In the genomic region with DNA sequence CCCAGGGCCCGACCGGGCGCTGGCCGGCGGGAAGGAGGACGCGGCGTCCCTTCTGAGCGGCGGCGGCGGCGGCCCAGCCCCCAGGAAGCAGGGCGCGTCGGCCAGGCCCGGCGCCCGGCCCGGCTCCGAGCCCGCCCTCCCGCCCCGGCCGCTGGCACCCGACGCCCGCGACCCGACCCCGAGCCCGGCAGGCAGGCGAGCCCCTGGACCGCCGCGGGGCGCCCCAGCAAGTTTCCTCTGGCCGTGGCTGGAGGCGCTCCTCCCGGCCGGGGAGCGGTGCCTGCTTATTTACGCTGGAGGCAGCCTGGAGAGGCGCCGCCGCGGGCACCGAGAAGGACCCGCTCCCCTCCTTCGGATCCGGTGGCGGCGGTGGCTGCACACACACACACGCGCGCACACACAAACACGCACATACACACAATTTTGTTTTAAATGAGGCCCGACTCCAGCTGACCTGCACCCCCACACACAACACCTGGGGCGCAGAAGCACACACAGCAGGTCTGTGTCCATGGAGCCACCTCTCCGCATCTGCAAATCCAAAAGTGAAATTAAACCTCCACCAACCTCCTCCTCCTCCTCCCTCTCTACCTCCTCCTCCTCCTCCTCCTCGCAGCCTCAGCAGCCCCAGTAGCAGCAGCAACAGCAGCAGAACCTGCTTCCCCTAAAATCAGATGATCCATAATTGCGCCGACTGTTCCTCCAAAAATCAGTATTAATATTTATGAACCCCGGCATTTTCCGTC, we compare ENCODE assay signal across 8 cellular contexts. TPM values are rescaled to one million over a fixed set of nuclear protein-coding genes. Genes with fewer than 3 reads are reported as not detected.
DNase-seq lines count a peak whose midpoint lies in the region; ATAC-seq, FAIRE-seq and TF ChIP-seq lines count a peak whose summit lies in the region.

No MANE protein-coding gene starts in this region.

- peaks cover 4% of the 10 kb centered on the region for H3K36me3 ChIP-seq in mucosa of descending colon (ENCODE audit: low read depth)

- TF ChIP-seq POLR2A in NB4 (IDR thresholded peaks at IDR 0.05; ENCODE audit: extremely low read depth, insufficient read length): no peak

- peaks cover 17% of the 10 kb centered on the region for H3K4me1 ChIP-seq in mucosa of descending colon (ENCODE audit: low read depth)

- no peaks in the 10 kb centered on the region for H3K9me3 ChIP-seq in mucosa of descending colon

- peak overlapping the region; percentile 97 for H3K4me3 ChIP-seq in NB4 (ENCODE audit: low read depth, low read length)
- H3K4me3 ChIP-seq in mucosa of descending colon: peak overlapping the region; percentile 91

- peak; percentile 22 for ATAC-seq in mucosa of descending colon
- ATAC-seq in stimulated activated naive CD8-positive, alpha-beta T cell treated with anti-CD3 and anti-CD28 coated beads, Interleukin-15, amount 100 ng/mL, for 72 hours: peak; percentile 29

- peaks cover 47% of the 10 kb centered on the region for H3K4me1 Mint-ChIP-seq in endothelial cell (ENCODE audit: unreplicated experiment)
- peaks cover 62% of the 10 kb centered on the region for H3K4me1 Mint-ChIP-seq in stimulated activated naive CD8-positive, alpha-beta T cell treated with anti-CD3 and anti-CD28 coated beads, Interleukin-15, amount 100 ng/mL, for 72 hours

- FAIRE-seq in GM19239 (lab: Jason Lieb, UNC): no peak

- H3K9me3 Mint-ChIP-seq in endothelial cell (ENCODE audit: unreplicated experiment): no peaks in the 10 kb centered on the region
- H3K9me3 Mint-ChIP-seq in stimulated activated naive CD8-positive, alpha-beta T cell treated with anti-CD3 and anti-CD28 coated beads, Interleukin-15, amount 100 ng/mL, for 72 hours: no peaks in the 10 kb centered on the region

- peaks cover 9% of the 10 kb centered on the region for H3K36me3 Mint-ChIP-seq in endothelial cell (ENCODE audit: low read depth, unreplicated experiment)

- TF ChIP-seq CTCF in NB4 (IDR thresholded peaks at IDR 0.05; ENCODE audit: low read depth, low read length) (no peak), endothelial cell (IDR thresholded peaks at IDR 0.05; ENCODE audit: unreplicated experiment) (no peak), mucosa of descending colon (IDR thresholded peaks at IDR 0.05) (no peak)

- peak overlapping the region; percentile 100 for H3K27ac Mint-ChIP-seq in endothelial cell (ENCODE audit: unreplicated experiment)
- peak overlapping the region; percentile 98 to 99 for H3K27ac Mint-ChIP-seq in stimulated activated naive CD8-positive, alpha-beta T cell treated with anti-CD3 and anti-CD28 coated beads, Interleukin-15, amount 100 ng/mL, for 72 hours

- peak overlapping the region; percentile 100 for H3K4me3 Mint-ChIP-seq in endothelial cell (ENCODE audit: unreplicated experiment)
- peak overlapping the region; percentile 97 to 99 for H3K4me3 Mint-ChIP-seq in stimulated activated naive CD8-positive, alpha-beta T cell treated with anti-CD3 and anti-CD28 coated beads, Interleukin-15, amount 100 ng/mL, for 72 hours

- H3K27me3 Mint-ChIP-seq in endothelial cell (ENCODE audit: unreplicated experiment): peaks cover 29% of the 10 kb centered on the region
- no peaks in the 10 kb centered on the region for H3K27me3 Mint-ChIP-seq in stimulated activated naive CD8-positive, alpha-beta T cell treated with anti-CD3 and anti-CD28 coated beads, Interleukin-15, amount 100 ng/mL, for 72 hours

- DNase-seq in Ammon's horn (ENCODE audit: low spot score): peak; percentile 46
- peak; percentile 55 for DNase-seq in GM19239 (ENCODE audit: insufficient read length, low spot score)
- peak; percentile 67 for DNase-seq in NB4 (ENCODE audit: low read depth)
- peak; percentile 45 for DNase-seq in activated CD8-positive, alpha-beta memory T cell treated with anti-CD3 and anti-CD28 coated beads, Interleukin-2, amount 50 U/mL, for 4 hours
- peak; percentile 48 for DNase-seq in endothelial cell (ENCODE audit: low spot score)
- DNase-seq in mucosa of descending colon: peak; percentile 60 to 76 (median 68)
- peak; percentile 40 to 58 for DNase-seq in stimulated activated naive CD8-positive, alpha-beta T cell treated with anti-CD3 and anti-CD28 coated beads, Interleukin-15, amount 100 ng/mL, for 72 hours
- DNase-seq in NCI-H1694 treated with DMSO at 0.1 percent for 48 hours (lab: John Stamatoyannopoulos, UW): no peak

- intact Hi-C loops in mucosa of descending colon (cut with DNase I, micrococcal nuclease): loop anchor here in 1 of 2 donors (10.0 kb wide), 1 partner anchor 61 kb away; no protein-coding TSS in a partner anchor

RNA-seq across cellular contexts. Expression of a gene that starts 0.7 kb away (rescaled TPM):
- total RNA-seq in endothelial cell (ENCODE audit: unreplicated experiment) (27.6 TPM), mucosa of descending colon (10 to 100 TPM; 39.3 to 59.8 (median 53.5) TPM)
